Comparison of ENCODE assay signal across 10 cellular contexts in the genomic region with DNA sequence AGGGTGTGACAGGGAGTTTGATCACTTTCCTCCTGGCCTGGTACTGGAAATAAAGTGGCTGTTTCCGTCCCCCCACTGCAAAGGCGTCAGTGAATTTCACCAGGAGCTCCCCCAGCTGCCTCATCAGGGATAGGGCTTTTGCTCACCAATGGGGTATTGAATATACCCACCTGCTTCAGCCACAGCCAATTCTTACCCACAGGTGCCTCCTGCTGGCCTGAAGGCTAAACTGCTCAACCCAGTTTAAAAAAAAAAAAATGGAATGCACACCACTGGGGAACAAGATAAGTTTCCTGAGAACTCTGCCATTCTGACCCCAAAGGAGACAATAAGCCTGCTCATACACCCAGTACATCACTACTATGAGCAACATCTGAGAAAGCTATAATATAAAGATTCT.
A peak's percentile ranks its signal among the peaks of the same experiment; 100 is the strongest.
DNase-seq lines count a peak whose midpoint lies in the region; ATAC-seq and TF ChIP-seq lines count a peak whose summit lies in the region.
"Had no signal": no experiment of that assay in that cellular context is flagged by ENCODE, and none has a peak within 500 bp of the region (broad histone marks: within the 10 kb centered on the region; RNA-seq: fewer than 3 reads in every experiment).

No MANE protein-coding gene starts in this region.

- H3K4me1 Mint-ChIP-seq in activated CD8-positive, alpha-beta memory T cell treated with anti-CD3 and anti-CD28 coated beads, Interleukin-2, amount 10 ng/mL, durations not matched to agents 7 days and 5 days, result peaks cover 14% of the 10 kb centered on the region

- DNase-seq in left lung (no peak), DMS79 (lab: John Stamatoyannopoulos, UW) (no peak), kidney tubule cell (ENCODE audit: low spot score) (no peak)
- DNase-seq in activated CD8-positive, alpha-beta memory T cell treated with anti-CD3 and anti-CD28 coated beads, Interleukin-2, amount 10 ng/mL, durations not matched to agents 7 days and 5 days, result no peak
- DNase-seq in activated CD8-positive, alpha-beta memory T cell treated with anti-CD3 and anti-CD28 coated beads, Interleukin-2, amount 50 U/mL, for 48 hours, result no peak
- DNase-seq: activated T-cell treated with anti-CD3 and anti-CD28 coated beads, Interleukin-2, amount 50 U/mL, for 48 hours; upper lobe of left lung had no signal

- no peak overlapping the region for H3K4me2 ChIP-seq in Loucy (ENCODE audit: low read depth, low read length, poor library complexity, severe bottlenecking)

- H3K4me3 Mint-ChIP-seq in activated CD8-positive, alpha-beta memory T cell treated with anti-CD3 and anti-CD28 coated beads, Interleukin-2, amount 10 ng/mL, durations not matched to agents 7 days and 5 days, result no peak overlapping the region

- no peak overlapping the region for H2AFZ ChIP-seq in Loucy (ENCODE audit: low read length)

- peaks cover 17% of the 10 kb centered on the region for H3K27me3 Mint-ChIP-seq in activated CD8-positive, alpha-beta memory T cell treated with anti-CD3 and anti-CD28 coated beads, Interleukin-2, amount 10 ng/mL, durations not matched to agents 7 days and 5 days

- intact Hi-C loops in left lung (cut with DNase I), result no loop called here

- CTCF ChIA-PET in activated CD8-positive, alpha-beta memory T cell treated with anti-CD3 and anti-CD28 coated beads, Interleukin-2, amount 10 ng/mL, durations not matched to agents 7 days and 5 days (lab: Charles Lee), result no interaction called here

- H4K20me1 ChIP-seq in Loucy (ENCODE audit: insufficient read depth, low read length, poor library complexity, severe bottlenecking), result no peaks in the 10 kb centered on the region

- no peak overlapping the region for H3K9ac ChIP-seq in Loucy (ENCODE audit: low read depth, low read length, poor library complexity, severe bottlenecking)

- H3K4me1 ChIP-seq in Loucy (ENCODE audit: insufficient read depth, low read length, poor library complexity, severe bottlenecking), result peaks cover 13% of the 10 kb centered on the region
- H3K4me1 ChIP-seq in left lung, result no peaks in the 10 kb centered on the region
- H3K4me1 ChIP-seq: upper lobe of left lung had no signal

- H3K79me2 ChIP-seq in Loucy (ENCODE audit: insufficient read depth, low read length), result no peaks in the 10 kb centered on the region

- H3K27ac Mint-ChIP-seq in activated CD8-positive, alpha-beta memory T cell treated with anti-CD3 and anti-CD28 coated beads, Interleukin-2, amount 10 ng/mL, durations not matched to agents 7 days and 5 days, result no peak overlapping the region

- no peaks in the 10 kb centered on the region for H3K36me3 Mint-ChIP-seq in activated CD8-positive, alpha-beta memory T cell treated with anti-CD3 and anti-CD28 coated beads, Interleukin-2, amount 10 ng/mL, durations not matched to agents 7 days and 5 days

- no peaks in the 10 kb centered on the region for H3F3A ChIP-seq in Loucy (ENCODE audit: low read depth)

- H3K27ac ChIP-seq in left lung, result no peak overlapping the region
- H3K27ac ChIP-seq: upper lobe of left lung had no signal

- TF ChIP-seq CTCF in Loucy (conservative IDR thresholded peaks at IDR 0.05; ENCODE audit: low read length) (peak; percentile 61), left lung (IDR thresholded peaks at IDR 0.05) (no peak)

- H3K9me3 Mint-ChIP-seq in activated CD8-positive, alpha-beta memory T cell treated with anti-CD3 and anti-CD28 coated beads, Interleukin-2, amount 10 ng/mL, durations not matched to agents 7 days and 5 days (ENCODE audit: low read depth), result no peaks in the 10 kb centered on the region

- H3K36me3 ChIP-seq in Loucy (ENCODE audit: insufficient read depth, low read length) (no peaks in the 10 kb centered on the region), left lung (no peaks in the 10 kb centered on the region)
- H3K36me3 ChIP-seq: upper lobe of left lung had no signal

- no peak overlapping the region for H3K4me3 ChIP-seq in Loucy (ENCODE audit: low read length, poor library complexity, severe bottlenecking)
- no peak overlapping the region for H3K4me3 ChIP-seq in left lung
- H3K4me3 ChIP-seq: upper lobe of left lung had no signal

- no peaks in the 10 kb centered on the region for H3K9me2 ChIP-seq in Loucy (replicated peaks; ENCODE audit: low read depth, low read length)

- H3K27me3 ChIP-seq in Loucy (ENCODE audit: insufficient read depth, low read length, poor library complexity, severe bottlenecking) (no peaks in the 10 kb centered on the region), left lung (no peaks in the 10 kb centered on the region)
- H3K27me3 ChIP-seq: upper lobe of left lung had no signal

- ATAC-seq in GM18502 (IDR thresholded peaks at IDR 0.05; ENCODE audit: poor library complexity, unreplicated experiment) (peak; percentile 50), GM21825 (IDR thresholded peaks at IDR 0.05; ENCODE audit: unreplicated experiment) (peak; percentile 34), left lung (peak; percentile 22)
- no peak for ATAC-seq in activated CD8-positive, alpha-beta memory T cell treated with anti-CD3 and anti-CD28 coated beads, Interleukin-2, amount 10 ng/mL, durations not matched to agents 7 days and 5 days

- H3K9me3 ChIP-seq in Loucy (ENCODE audit: insufficient read depth, low read depth, low read length), result no peaks in the 10 kb centered on the region
- peaks cover 0 to 7% of the 10 kb centered on the region in 2 donors for H3K9me3 ChIP-seq in left lung
- H3K9me3 ChIP-seq: upper lobe of left lung had no signal
